27 cellular contexts compared by ENCODE assay signal in the genomic region with DNA sequence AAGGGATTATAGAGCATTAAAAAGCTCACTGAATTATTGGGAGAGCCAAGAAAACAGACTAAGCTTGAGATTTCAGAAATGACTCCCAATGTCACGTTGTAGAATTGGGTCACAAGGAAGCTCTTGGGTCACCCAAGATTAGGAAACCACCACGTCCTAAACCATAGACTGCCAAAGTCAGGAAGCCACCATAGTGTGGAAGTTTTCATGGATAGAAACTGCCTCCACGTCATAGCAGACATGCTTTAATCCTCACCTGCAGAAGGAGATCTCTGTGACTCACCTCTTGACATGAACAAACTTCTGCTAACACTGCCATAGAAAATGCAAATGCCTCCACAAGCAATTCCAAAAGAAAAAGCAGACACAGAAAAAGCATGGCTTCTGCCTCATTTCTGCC.
"Had no signal": no experiment of that assay in that cellular context is flagged by ENCODE, and none has a peak within 500 bp of the region (broad histone marks: within the 10 kb centered on the region; RNA-seq: fewer than 3 reads in every experiment).

No MANE protein-coding gene starts in this region.

- H3K4me1 ChIP-seq: ascending aorta, body of pancreas had no signal

- H3K36me3 ChIP-seq: ascending aorta had no signal

- H3K4me3 ChIP-seq: ascending aorta, body of pancreas, SK-N-MC had no signal

- H3K4me3 Mint-ChIP-seq: activated CD4-positive, alpha-beta T cell treated with anti-CD3 and anti-CD28 coated beads for 36 hours; activated CD8-positive, alpha-beta T cell treated with anti-CD3 and anti-CD28 coated beads for 36 hours; activated naive CD4-positive, alpha-beta T cell treated with anti-CD3 and anti-CD28 coated beads, Interleukin-2, amount 50 U/mL, for 24 hours; T-cell had no signal

- H3K9me3 ChIP-seq: ascending aorta, body of pancreas had no signal

- H3K4me1 Mint-ChIP-seq: activated CD4-positive, alpha-beta T cell treated with anti-CD3 and anti-CD28 coated beads for 36 hours; activated naive CD4-positive, alpha-beta T cell treated with anti-CD3 and anti-CD28 coated beads, Interleukin-2, amount 50 U/mL, for 24 hours; T-cell had no signal

- H3K9me3 Mint-ChIP-seq: activated CD8-positive, alpha-beta T cell treated with anti-CD3 and anti-CD28 coated beads for 36 hours; activated naive CD4-positive, alpha-beta T cell treated with anti-CD3 and anti-CD28 coated beads, Interleukin-2, amount 50 U/mL, for 24 hours had no signal

- H3K27ac ChIP-seq: ascending aorta, body of pancreas, KMS-11, SK-N-MC, VCaP had no signal

- ATAC-seq: activated CD4-positive, alpha-beta T cell treated with anti-CD3 and anti-CD28 coated beads for 36 hours; activated CD8-positive, alpha-beta T cell treated with anti-CD3 and anti-CD28 coated beads for 36 hours; body of pancreas; Panc1; Right ventricle myocardium inferior; T-cell had no signal

- DNase-seq: activated CD4-positive, alpha-beta T cell treated with anti-CD3 and anti-CD28 coated beads for 36 hours; activated CD8-positive, alpha-beta memory T cell treated with anti-CD3 and anti-CD28 coated beads, Interleukin-2, amount 50 U/mL, for 4 hours; activated CD8-positive, alpha-beta T cell treated with anti-CD3 and anti-CD28 coated beads for 36 hours; activated naive CD4-positive, alpha-beta T cell; body of pancreas; NCI-H1092 treated with DMSO at 0.1 percent for 48 hours; NCI-H1417 treated with DMSO at 0.1 percent for 48 hours; NCI-H1694; NCI-H2029; NCI-H2107; NCI-H2171 treated with DMSO at 0.1 percent for 48 hours; NCI-H226; NCI-H526; NCI-H774; NK-92 treated with Interleukin-12 subunit alpha and Interleukin-12 subunit beta, amount 100 ng/mL, for 24 hours; OCI-M1; RPMI8226; T-cell; T-helper 2 cell; T1000 had no signal

- H3K27me3 Mint-ChIP-seq: activated CD4-positive, alpha-beta T cell treated with anti-CD3 and anti-CD28 coated beads for 36 hours; activated CD8-positive, alpha-beta T cell treated with anti-CD3 and anti-CD28 coated beads for 36 hours; activated naive CD4-positive, alpha-beta T cell treated with anti-CD3 and anti-CD28 coated beads, Interleukin-2, amount 50 U/mL, for 24 hours had no signal

- H3K27me3 ChIP-seq: ascending aorta, body of pancreas had no signal
